In the genomic region with DNA sequence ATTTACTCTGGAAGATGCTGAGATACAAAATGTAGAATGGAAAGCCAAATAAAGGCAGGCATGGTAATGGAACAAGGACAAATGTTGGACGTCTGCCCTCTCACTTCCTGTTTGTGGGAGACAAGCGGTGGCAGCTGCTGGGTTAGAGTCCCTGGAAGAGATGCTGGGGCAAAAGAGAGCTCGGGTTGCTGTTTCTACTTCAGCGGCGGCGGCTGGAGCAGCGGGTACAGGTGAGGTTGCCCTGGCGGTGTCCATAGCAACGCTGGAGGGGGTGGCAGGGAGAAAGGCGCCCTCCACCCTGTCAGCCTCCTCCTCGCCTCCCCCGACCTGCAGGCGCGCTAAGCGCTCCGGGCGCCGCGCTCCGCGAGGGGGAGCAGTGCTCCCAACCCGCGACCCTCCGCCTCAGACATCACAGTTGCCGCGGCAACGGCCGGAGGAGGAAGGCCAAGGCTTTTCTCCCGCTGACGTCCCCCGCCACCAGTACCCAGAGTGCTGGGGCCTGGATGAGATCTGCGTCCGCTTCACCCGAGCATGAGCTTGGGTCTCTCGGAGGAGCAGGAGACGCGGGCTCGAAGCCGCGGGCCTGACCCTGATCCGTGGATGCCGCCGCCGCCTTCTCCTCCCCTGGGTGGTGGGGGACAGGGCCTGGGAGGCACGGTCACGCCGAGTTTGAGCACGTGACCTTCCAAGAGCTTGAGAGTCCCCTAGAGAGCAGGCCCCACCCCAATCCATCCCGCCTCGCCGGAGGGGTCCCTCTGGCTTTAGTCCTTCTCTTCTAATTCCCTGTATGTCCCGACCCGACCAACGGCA, we compare ENCODE assay signal across 9 cellular contexts.
DNase-seq lines count a peak whose midpoint lies in the region; ATAC-seq and TF ChIP-seq lines count a peak whose summit lies in the region.
"Had no signal": no experiment of that assay in that cellular context is flagged by ENCODE, and none has a peak within 500 bp of the region (broad histone marks: within the 10 kb centered on the region; RNA-seq: fewer than 3 reads in every experiment).

No MANE protein-coding gene starts in this region.

- H3K27ac Mint-ChIP-seq in brain, result peak overlapping the region; percentile 89 to 97 (median 93)
- no peak overlapping the region for H3K27ac Mint-ChIP-seq in stimulated activated memory B cell treated with anti-CD40 and anti-IgM and Interleukin-4, amounts not matched to agents 10 μg/mL and 1 μg/mL and 100 μg/mL, for 72 hours

- H3K27me3 Mint-ChIP-seq in brain, result peaks cover 6% of the 10 kb centered on the region
- peaks cover 28% of the 10 kb centered on the region for H3K27me3 Mint-ChIP-seq in stimulated activated memory B cell treated with anti-CD40 and anti-IgM and Interleukin-4, amounts not matched to agents 10 μg/mL and 1 μg/mL and 100 μg/mL, for 72 hours

- ATAC-seq in stimulated activated memory B cell treated with anti-CD40 and anti-IgM and Interleukin-4, amounts not matched to agents 10 μg/mL and 1 μg/mL and 100 μg/mL, for 72 hours, result peak; percentile 59
- no peak for ATAC-seq in HG03469 (IDR thresholded peaks at IDR 0.05; ENCODE audit: unreplicated experiment)

- peaks cover 32% of the 10 kb centered on the region for H3K4me1 Mint-ChIP-seq in brain
- no peaks in the 10 kb centered on the region for H3K4me1 Mint-ChIP-seq in stimulated activated memory B cell treated with anti-CD40 and anti-IgM and Interleukin-4, amounts not matched to agents 10 μg/mL and 1 μg/mL and 100 μg/mL, for 72 hours

- H3K4me3 Mint-ChIP-seq in brain, result peak overlapping the region; percentile 81 to 91 (median 83)
- H3K4me3 Mint-ChIP-seq in stimulated activated memory B cell treated with anti-CD40 and anti-IgM and Interleukin-4, amounts not matched to agents 10 μg/mL and 1 μg/mL and 100 μg/mL, for 72 hours, result no peak overlapping the region
- H3K4me3 Mint-ChIP-seq: activated T-cell treated with anti-CD3 and anti-CD28 coated beads, Interleukin-2, amount 50 U/mL, for 4 hours had no signal

- H3K9me3 Mint-ChIP-seq in brain, result peaks cover 5 to 15% (median 8%) of the 10 kb centered on the region in 5 experiments
- H3K9me3 Mint-ChIP-seq in stimulated activated memory B cell treated with anti-CD40 and anti-IgM and Interleukin-4, amounts not matched to agents 10 μg/mL and 1 μg/mL and 100 μg/mL, for 72 hours, result peaks cover 2% of the 10 kb centered on the region

- TF ChIP-seq CTCF in GM10266 (IDR thresholded peaks at IDR 0.05; ENCODE audit: control insufficient read depth, insufficient read depth, low read depth, missing control alignments), result peak; percentile 15
- peak in 1 of 2 experiments; percentile 60 for TF ChIP-seq CTCF in brain (conservative IDR thresholded peaks at IDR 0.05)

- DNase-seq in GM10266 (ENCODE audit: extremely low spot score) (no peak), NCI-H187 (lab: John Stamatoyannopoulos, UW) (peak; percentile 64 to 77), iPS-NIHi7 (ENCODE audit: extremely low spot score) (peak; percentile 89), SKM-1 (lab: John Stamatoyannopoulos, UW; ENCODE audit: unreplicated experiment) (no peak)
- DNase-seq in stimulated activated CD4-positive, alpha-beta T cell treated with anti-CD3 and anti-CD28 coated beads, Interleukin-4, amount 100 ng/mL, for 1 hour, result no peak
- DNase-seq: activated T-cell treated with anti-CD3 and anti-CD28 coated beads, Interleukin-2, amount 50 U/mL, for 4 hours had no signal

- no peaks in the 10 kb centered on the region for H3K36me3 Mint-ChIP-seq in brain
- no peaks in the 10 kb centered on the region for H3K36me3 Mint-ChIP-seq in stimulated activated memory B cell treated with anti-CD40 and anti-IgM and Interleukin-4, amounts not matched to agents 10 μg/mL and 1 μg/mL and 100 μg/mL, for 72 hours

Comparison
In these comparisons a context has a peak if more than half of its experiments do, and no peak if none do; other contexts are left out.
1. DNase-seq: peak in NCI-H187 (2 of 2) and iPS-NIHi7 (single experiment); none in GM10266 (single experiment), stimulated activated CD4-positive, alpha-beta T cell treated with anti-CD3 and anti-CD28 coated beads, Interleukin-4, amount 100 ng/mL, for 1 hour (single experiment) and SKM-1 (single experiment).